Comparison of ENCODE assay signal across 6 cellular contexts in genomic region chr11:126268361-126268707, GRCh38. TPM values are rescaled to one million over a fixed set of nuclear protein-coding genes. Genes with fewer than 3 reads are reported as not detected.
A peak's percentile ranks its signal among the peaks of the same experiment; 100 is the strongest.
DNase-seq lines count a peak whose midpoint lies in the region; ATAC-seq and TF ChIP-seq lines count a peak whose summit lies in the region.

No MANE protein-coding gene starts in this region.

- H3K27me3 ChIP-seq in heart right ventricle (no peaks in the 10 kb centered on the region), transverse colon (no peaks in the 10 kb centered on the region)

- no peak for TF ChIP-seq CTCF in GM12865 (IDR thresholded peaks at IDR 0.05; ENCODE audit: insufficient read depth, low read depth, low read length, missing control alignments)
- TF ChIP-seq CTCF in NB4 (IDR thresholded peaks at IDR 0.05; ENCODE audit: low read depth, low read length): no peak
- no peak for TF ChIP-seq CTCF in heart right ventricle (IDR thresholded peaks at IDR 0.05)
- no peak for TF ChIP-seq CTCF in transverse colon (IDR thresholded peaks at IDR 0.05)
- TF ChIP-seq CTCF in GM13976 (IDR thresholded peaks at IDR 0.05; ENCODE audit: borderline replicate concordance, control extremely low read depth, extremely low read depth, insufficient read depth, missing control alignments): no peak

- WGBS in heart right ventricle, 2 donors: 0% methylated on average over 23 of the region's 23 CpGs
- 0 to 1% methylated on average over 11 to 23 of the region's 23 CpGs for WGBS in transverse colon (ENCODE audit: low coverage in 1 of 2), 2 donors

- in situ Hi-C loops in transverse colon (cut with MboI; ENCODE audit: low pct_ligation_motif_present in 1 of 4, low pct_unique_long_range_greater_than_20kb in 1 of 4, low sequenced_read_pairs in 3 of 4): no loop called here
- in situ Hi-C loops in GM13976 (cut with MboI; ENCODE audit: low sequenced_read_pairs, unreplicated experiment): no loop called here

- DNase-seq in GM12865 (ENCODE audit: low read depth): no peak
- no peak for DNase-seq in NB4 (ENCODE audit: low read depth)
- DNase-seq in heart right ventricle: no peak
- no peak for DNase-seq in transverse colon
- DNase-seq in GM13976 (ENCODE audit: low spot score): no peak

- TF ChIP-seq EP300 in transverse colon (IDR thresholded peaks at IDR 0.05; ENCODE audit: low read depth): no peak

- TF ChIP-seq POLR2A in NB4 (IDR thresholded peaks at IDR 0.05; ENCODE audit: extremely low read depth, insufficient read length) (no peak), transverse colon (IDR thresholded peaks at IDR 0.05) (no peak)

- ATAC-seq in heart right ventricle (peak; percentile 2 to 48 (median 14)), HG02840 (IDR thresholded peaks at IDR 0.05; ENCODE audit: low FRiP score, unreplicated experiment) (no peak)

- H3K27ac ChIP-seq in heart right ventricle (peak overlapping the region; percentile 70 to 95 (median 93)), transverse colon (peak overlapping the region; percentile 88 to 98 (median 92))

- intact Hi-C loops in heart right ventricle (cut with DNase I) (loop anchor here in 7 of 10 donors (2.0 to 10.0 kb wide), 4 partner anchors 14 to 344 kb away; partner anchors contain the start of genes FAM118B (in 7 of the 7), RPUSD4 (in 7 of the 7) and TIRAP (in 1 of the 7)), transverse colon (cut with DNase I; ENCODE audit: low total_unique reads) (no loop called here)

- peaks cover 5 to 26% (median 21%) of the 10 kb centered on the region in 9 donors for H3K4me1 ChIP-seq in heart right ventricle
- H3K4me1 ChIP-seq in transverse colon: peaks cover 9 to 21% (median 15%) of the 10 kb centered on the region in 4 donors

- H3K36me3 ChIP-seq in heart right ventricle (peaks cover 0 to 58% (median 36%) of the 10 kb centered on the region in 9 donors), transverse colon (peaks cover 0 to 34% (median 16%) of the 10 kb centered on the region in 4 donors)

- peak overlapping the region; percentile 88 for H3K4me3 ChIP-seq in GM12865 (ENCODE audit: low read depth, low read length)
- peak overlapping the region; percentile 95 for H3K4me3 ChIP-seq in NB4 (ENCODE audit: low read depth, low read length)
- peak overlapping the region; percentile 76 to 97 (median 89) for H3K4me3 ChIP-seq in heart right ventricle
- H3K4me3 ChIP-seq in transverse colon: peak overlapping the region; percentile 68 to 95 (median 82)

- no peaks in the 10 kb centered on the region for H3K9me3 ChIP-seq in heart right ventricle
- H3K9me3 ChIP-seq in transverse colon: no peaks in the 10 kb centered on the region

RNA-seq across cellular contexts. Expression of gene SRPRA, which starts 0.4 kb away (rescaled TPM):
- total RNA-seq in heart right ventricle (10 to 100 TPM; 65.4 to 88.4 (median 75.1) TPM), transverse colon (10 to 100 TPM; 18.9 to 66.5 (median 63.5) TPM)
- 10 to 100 TPM; 32.5 to 80.2 TPM for polyA plus RNA-seq in heart right ventricle

RNA-seq across cellular contexts. Expression of gene FOXRED1, which starts 0.6 kb away (rescaled TPM):
- total RNA-seq in heart right ventricle (10 to 100 TPM; 19.0 to 41.1 (median 30.4) TPM), transverse colon (10 to 100 TPM; 17.2 to 51.5 (median 24.7) TPM)
- polyA plus RNA-seq in heart right ventricle: 10 to 100 TPM; 33.5 to 46.3 TPM

RNA-seq across cellular contexts. Expression of gene TIRAP, which starts 14.6 kb away (rescaled TPM):
- total RNA-seq in heart right ventricle: 10 to 100 TPM in 1 of 10 donors, 1 to 10 TPM in 9; 6.3 to 10.1 (median 8.6) TPM
- polyA plus RNA-seq in heart right ventricle: 1 to 10 TPM; 3.1 to 3.3 TPM
- total RNA-seq in transverse colon: 10 to 100 TPM in 3 of 4 donors, 1 to 10 TPM in 1; 5.8 to 38.9 (median 20.3) TPM

RNA-seq across cellular contexts. Expression of gene DCPS, which starts 35.5 kb away (rescaled TPM):
- total RNA-seq in heart right ventricle (10 to 100 TPM in 6 of 10 donors, 1 to 10 TPM in 4; 6.5 to 17.3 (median 10.6) TPM), transverse colon (10 to 100 TPM in 3 of 4 donors, under 1 TPM in 1; 0.40 to 13.7 (median 11.3) TPM)
- 10 to 100 TPM in 1 of 2 donors, 1 to 10 TPM in 1; 8.8 to 17.1 TPM for polyA plus RNA-seq in heart right ventricle

RNA-seq across cellular contexts. Expression of gene FAM118B, which starts 56.8 kb away (rescaled TPM):
- 10 to 100 TPM; 18.3 to 52.8 (median 24.7) TPM for total RNA-seq in heart right ventricle
- polyA plus RNA-seq in heart right ventricle: 1 to 10 TPM; 7.6 to 9.3 TPM
- 10 to 100 TPM; 13.7 to 54.5 (median 47.3) TPM for total RNA-seq in transverse colon
